ENCODE assay signal across 1 cellular context in the genomic region with DNA sequence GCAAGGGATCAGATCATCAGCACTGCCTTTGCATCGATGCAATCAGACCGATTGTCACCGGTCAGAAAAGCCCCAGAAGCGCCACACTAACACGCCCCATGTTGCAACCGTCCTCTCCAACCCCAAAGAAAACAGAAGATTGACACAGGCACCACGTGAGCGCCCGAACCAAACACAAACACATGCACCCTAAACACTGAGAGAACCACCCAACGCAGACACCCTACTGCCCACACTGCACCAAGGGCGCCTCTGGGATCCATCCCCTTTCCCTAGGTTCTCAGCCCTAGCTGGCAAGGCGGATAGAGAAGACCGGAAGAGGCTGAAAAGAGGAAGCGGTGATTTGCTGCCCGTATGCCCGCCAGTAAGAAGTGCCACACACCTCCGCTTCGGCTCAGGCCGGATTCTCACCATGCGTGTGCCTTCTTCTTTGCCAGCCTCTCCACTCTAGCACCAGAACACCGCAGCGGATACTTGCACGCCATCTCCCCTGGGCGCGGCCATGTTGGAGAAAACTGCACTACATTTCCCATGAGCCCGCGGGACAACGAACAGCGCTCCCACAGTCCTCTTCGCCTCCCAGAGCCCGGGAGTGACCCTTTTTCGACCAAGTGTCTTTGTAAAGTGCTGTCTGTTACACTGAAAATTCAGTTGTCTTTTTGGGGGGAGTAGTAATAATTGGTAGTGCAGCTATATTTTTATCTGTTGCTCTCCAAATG.
A peak's percentile ranks its signal among the peaks of the same experiment; 100 is the strongest.
TF ChIP-seq lines count a peak whose summit lies in the region.

A gene with protein sequence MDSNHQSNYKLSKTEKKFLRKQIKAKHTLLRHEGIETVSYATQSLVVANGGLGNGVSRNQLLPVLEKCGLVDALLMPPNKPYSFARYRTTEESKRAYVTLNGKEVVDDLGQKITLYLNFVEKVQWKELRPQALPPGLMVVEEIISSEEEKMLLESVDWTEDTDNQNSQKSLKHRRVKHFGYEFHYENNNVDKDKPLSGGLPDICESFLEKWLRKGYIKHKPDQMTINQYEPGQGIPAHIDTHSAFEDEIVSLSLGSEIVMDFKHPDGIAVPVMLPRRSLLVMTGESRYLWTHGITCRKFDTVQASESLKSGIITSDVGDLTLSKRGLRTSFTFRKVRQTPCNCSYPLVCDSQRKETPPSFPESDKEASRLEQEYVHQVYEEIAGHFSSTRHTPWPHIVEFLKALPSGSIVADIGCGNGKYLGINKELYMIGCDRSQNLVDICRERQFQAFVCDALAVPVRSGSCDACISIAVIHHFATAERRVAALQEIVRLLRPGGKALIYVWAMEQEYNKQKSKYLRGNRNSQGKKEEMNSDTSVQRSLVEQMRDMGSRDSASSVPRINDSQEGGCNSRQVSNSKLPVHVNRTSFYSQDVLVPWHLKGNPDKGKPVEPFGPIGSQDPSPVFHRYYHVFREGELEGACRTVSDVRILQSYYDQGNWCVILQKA (minus strand): TSS at position 517 of the 719 bp plus-strand sequence. CDS start 4,842 bp downstream, outside the sequence.

TF ChIP-seq in K562, 482 proteins besides CTCF, POLR2A, EP300 and RAD21 (continued from another document and continues in another):
- TF ChIP-seq, protein P1, sequence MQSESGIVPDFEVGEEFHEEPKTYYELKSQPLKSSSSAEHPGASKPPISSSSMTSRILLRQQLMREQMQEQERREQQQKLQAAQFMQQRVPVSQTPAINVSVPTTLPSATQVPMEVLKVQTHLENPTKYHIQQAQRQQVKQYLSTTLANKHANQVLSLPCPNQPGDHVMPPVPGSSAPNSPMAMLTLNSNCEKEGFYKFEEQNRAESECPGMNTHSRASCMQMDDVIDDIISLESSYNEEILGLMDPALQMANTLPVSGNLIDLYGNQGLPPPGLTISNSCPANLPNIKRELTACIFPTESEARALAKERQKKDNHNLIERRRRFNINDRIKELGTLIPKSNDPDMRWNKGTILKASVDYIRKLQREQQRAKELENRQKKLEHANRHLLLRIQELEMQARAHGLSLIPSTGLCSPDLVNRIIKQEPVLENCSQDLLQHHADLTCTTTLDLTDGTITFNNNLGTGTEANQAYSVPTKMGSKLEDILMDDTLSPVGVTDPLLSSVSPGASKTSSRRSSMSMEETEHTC (IDR thresholded peaks at IDR 0.05): no peak
- TF ChIP-seq ZNF79 (CRISPR knock-in tag; IDR thresholded peaks at IDR 0.05; ENCODE audit: low read depth) (no peak), STAT5B (CRISPR knock-in tag; IDR thresholded peaks at IDR 0.05) (no peak), RBM15 (IDR thresholded peaks at IDR 0.05; ENCODE audit: insufficient read depth, low read length) (no peak), ZNF444 (CRISPR knock-in tag; IDR thresholded peaks at IDR 0.05) (no peak), RBBP5 (IDR thresholded peaks at IDR 0.05; ENCODE audit: borderline replicate concordance, insufficient read depth, low read length, poor library complexity, severe bottlenecking) (peak; percentile 81), TOE1 (IDR thresholded peaks at IDR 0.05; ENCODE audit: borderline replicate concordance) (0 out of 2 replicates have a peak, but pooled peaks have one; percentile 21), TOE1 (CRISPR knock-in tag; IDR thresholded peaks at IDR 0.05; ENCODE audit: borderline replicate concordance, low read depth) (no peak), HMG20B (CRISPR knock-in tag; IDR thresholded peaks at IDR 0.05) (no peak), ZNF23 (CRISPR knock-in tag; IDR thresholded peaks at IDR 0.05) (no peak), FOSL1 (tag; conservative IDR thresholded peaks at IDR 0.05) (no peak), BDP1 (IDR thresholded peaks at IDR 0.05; ENCODE audit: insufficient read depth, insufficient read length) (no peak), ZNF24 (IDR thresholded peaks at IDR 0.05) (no peak), ETV1 (tag; conservative IDR thresholded peaks at IDR 0.05; ENCODE audit: low read depth) (peak; percentile 87), SP2 (IDR thresholded peaks at IDR 0.05; ENCODE audit: extremely low read depth, low read depth, low read length, poor library complexity, severe bottlenecking) (no peak), MTF1 (CRISPR knock-in tag; IDR thresholded peaks at IDR 0.05; ENCODE audit: borderline replicate concordance) (no peak), ZC3H8 (IDR thresholded peaks at IDR 0.05) (no peak), ZNF707 (CRISPR knock-in tag; conservative IDR thresholded peaks at IDR 0.05) (no peak), TBP (optimal IDR thresholded peaks at IDR 0.05; ENCODE audit: low read depth, low read length) (no peak), ZNF3 (CRISPR knock-in tag; IDR thresholded peaks at IDR 0.05) (no peak), ZNF124 (CRISPR knock-in tag; IDR thresholded peaks at IDR 0.05) (no peak), SIRT6 (IDR thresholded peaks at IDR 0.05; ENCODE audit: low read depth, low read length) (no peak), FOS (IDR thresholded peaks at IDR 0.05; ENCODE audit: extremely low read depth, insufficient read length) (no peak), TRIM24 (IDR thresholded peaks at IDR 0.05) (no peak), ZNF384 (IDR thresholded peaks at IDR 0.05; ENCODE audit: low read depth, low read length) (no peak), POLR2AphosphoS2 (IDR thresholded peaks at IDR 0.05; ENCODE audit: low read length) (no peak), XRCC4 (IDR thresholded peaks at IDR 0.05; ENCODE audit: extremely low read depth, insufficient read depth, insufficient read length) (no peak), CBFA2T3 (IDR thresholded peaks at IDR 0.05) (no peak), ZNF584 (CRISPR knock-in tag; IDR thresholded peaks at IDR 0.05; ENCODE audit: low read depth) (peak; percentile 66; the same call in 1 of the 2 replicates), LARP7 (IDR thresholded peaks at IDR 0.05) (no peak), CTBP1 (IDR thresholded peaks at IDR 0.05; ENCODE audit: borderline replicate concordance) (peak; percentile 27; the same call in 1 of the 2 replicates), TEAD1 (CRISPR knock-in tag; IDR thresholded peaks at IDR 0.05) (no peak), NFE2 (IDR thresholded peaks at IDR 0.05; ENCODE audit: low read depth) (no peak; the same call in 1 of the 2 replicates), GABPB2 (CRISPR knock-in tag; conservative IDR thresholded peaks at IDR 0.05) (no peak), ZNF766 (CRISPR knock-in tag; conservative IDR thresholded peaks at IDR 0.05) (peak; percentile 88), ETV6 (IDR thresholded peaks at IDR 0.05; ENCODE audit: borderline replicate concordance in 1 of 2, low read depth in 2 of 2, low read length in 1 of 2) (no peak), ETV6 (CRISPR knock-in tag; IDR thresholded peaks at IDR 0.05; ENCODE audit: borderline replicate concordance) (no peak), GATA2 (CRISPR knock-in tag; IDR thresholded peaks at IDR 0.05) (no peak)
- TF ChIP-seq, protein P2, sequence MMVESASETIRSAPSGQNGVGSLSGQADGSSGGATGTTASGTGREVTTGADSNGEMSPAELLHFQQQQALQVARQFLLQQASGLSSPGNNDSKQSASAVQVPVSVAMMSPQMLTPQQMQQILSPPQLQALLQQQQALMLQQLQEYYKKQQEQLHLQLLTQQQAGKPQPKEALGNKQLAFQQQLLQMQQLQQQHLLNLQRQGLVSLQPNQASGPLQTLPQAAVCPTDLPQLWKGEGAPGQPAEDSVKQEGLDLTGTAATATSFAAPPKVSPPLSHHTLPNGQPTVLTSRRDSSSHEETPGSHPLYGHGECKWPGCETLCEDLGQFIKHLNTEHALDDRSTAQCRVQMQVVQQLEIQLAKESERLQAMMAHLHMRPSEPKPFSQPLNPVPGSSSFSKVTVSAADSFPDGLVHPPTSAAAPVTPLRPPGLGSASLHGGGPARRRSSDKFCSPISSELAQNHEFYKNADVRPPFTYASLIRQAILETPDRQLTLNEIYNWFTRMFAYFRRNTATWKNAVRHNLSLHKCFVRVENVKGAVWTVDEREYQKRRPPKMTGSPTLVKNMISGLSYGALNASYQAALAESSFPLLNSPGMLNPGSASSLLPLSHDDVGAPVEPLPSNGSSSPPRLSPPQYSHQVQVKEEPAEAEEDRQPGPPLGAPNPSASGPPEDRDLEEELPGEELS (CRISPR knock-in tag; IDR thresholded peaks at IDR 0.05; ENCODE audit: borderline replicate concordance): no peak
- TF ChIP-seq, protein P3, sequence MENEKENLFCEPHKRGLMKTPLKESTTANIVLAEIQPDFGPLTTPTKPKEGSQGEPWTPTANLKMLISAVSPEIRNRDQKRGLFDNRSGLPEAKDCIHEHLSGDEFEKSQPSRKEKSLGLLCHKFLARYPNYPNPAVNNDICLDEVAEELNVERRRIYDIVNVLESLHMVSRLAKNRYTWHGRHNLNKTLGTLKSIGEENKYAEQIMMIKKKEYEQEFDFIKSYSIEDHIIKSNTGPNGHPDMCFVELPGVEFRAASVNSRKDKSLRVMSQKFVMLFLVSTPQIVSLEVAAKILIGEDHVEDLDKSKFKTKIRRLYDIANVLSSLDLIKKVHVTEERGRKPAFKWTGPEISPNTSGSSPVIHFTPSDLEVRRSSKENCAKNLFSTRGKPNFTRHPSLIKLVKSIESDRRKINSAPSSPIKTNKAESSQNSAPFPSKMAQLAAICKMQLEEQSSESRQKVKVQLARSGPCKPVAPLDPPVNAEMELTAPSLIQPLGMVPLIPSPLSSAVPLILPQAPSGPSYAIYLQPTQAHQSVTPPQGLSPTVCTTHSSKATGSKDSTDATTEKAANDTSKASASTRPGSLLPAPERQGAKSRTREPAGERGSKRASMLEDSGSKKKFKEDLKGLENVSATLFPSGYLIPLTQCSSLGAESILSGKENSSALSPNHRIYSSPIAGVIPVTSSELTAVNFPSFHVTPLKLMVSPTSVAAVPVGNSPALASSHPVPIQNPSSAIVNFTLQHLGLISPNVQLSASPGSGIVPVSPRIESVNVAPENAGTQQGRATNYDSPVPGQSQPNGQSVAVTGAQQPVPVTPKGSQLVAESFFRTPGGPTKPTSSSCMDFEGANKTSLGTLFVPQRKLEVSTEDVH (IDR thresholded peaks at IDR 0.05; ENCODE audit: low read depth, partially characterized antibody): no peak
- TF ChIP-seq, protein P4, sequence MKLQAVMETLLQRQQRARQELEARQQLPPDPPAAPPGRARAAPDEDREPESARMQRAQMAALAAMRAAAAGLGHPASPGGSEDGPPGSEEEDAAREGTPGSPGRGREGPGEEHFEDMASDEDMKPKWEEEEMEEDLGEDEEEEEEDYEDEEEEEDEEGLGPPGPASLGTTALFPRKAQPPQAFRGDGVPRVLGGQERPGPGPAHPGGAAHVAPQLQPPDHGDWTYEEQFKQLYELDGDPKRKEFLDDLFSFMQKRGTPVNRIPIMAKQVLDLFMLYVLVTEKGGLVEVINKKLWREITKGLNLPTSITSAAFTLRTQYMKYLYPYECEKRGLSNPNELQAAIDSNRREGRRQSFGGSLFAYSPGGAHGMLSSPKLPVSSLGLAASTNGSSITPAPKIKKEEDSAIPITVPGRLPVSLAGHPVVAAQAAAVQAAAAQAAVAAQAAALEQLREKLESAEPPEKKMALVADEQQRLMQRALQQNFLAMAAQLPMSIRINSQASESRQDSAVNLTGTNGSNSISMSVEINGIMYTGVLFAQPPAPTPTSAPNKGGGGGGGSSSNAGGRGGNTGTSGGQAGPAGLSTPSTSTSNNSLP (IDR thresholded peaks at IDR 0.05; ENCODE audit: borderline replicate concordance, low read depth, low read length): no peak
- TF ChIP-seq, protein P5, sequence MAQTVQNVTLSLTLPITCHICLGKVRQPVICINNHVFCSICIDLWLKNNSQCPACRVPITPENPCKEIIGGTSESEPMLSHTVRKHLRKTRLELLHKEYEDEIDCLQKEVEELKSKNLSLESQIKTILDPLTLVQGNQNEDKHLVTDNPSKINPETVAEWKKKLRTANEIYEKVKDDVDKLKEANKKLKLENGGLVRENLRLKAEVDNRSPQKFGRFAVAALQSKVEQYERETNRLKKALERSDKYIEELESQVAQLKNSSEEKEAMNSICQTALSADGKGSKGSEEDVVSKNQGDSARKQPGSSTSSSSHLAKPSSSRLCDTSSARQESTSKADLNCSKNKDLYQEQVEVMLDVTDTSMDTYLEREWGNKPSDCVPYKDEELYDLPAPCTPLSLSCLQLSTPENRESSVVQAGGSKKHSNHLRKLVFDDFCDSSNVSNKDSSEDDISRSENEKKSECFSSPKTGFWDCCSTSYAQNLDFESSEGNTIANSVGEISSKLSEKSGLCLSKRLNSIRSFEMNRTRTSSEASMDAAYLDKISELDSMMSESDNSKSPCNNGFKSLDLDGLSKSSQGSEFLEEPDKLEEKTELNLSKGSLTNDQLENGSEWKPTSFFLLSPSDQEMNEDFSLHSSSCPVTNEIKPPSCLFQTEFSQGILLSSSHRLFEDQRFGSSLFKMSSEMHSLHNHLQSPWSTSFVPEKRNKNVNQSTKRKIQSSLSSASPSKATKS (CRISPR knock-in tag; IDR thresholded peaks at IDR 0.05): no peak
- TF ChIP-seq, protein P6, sequence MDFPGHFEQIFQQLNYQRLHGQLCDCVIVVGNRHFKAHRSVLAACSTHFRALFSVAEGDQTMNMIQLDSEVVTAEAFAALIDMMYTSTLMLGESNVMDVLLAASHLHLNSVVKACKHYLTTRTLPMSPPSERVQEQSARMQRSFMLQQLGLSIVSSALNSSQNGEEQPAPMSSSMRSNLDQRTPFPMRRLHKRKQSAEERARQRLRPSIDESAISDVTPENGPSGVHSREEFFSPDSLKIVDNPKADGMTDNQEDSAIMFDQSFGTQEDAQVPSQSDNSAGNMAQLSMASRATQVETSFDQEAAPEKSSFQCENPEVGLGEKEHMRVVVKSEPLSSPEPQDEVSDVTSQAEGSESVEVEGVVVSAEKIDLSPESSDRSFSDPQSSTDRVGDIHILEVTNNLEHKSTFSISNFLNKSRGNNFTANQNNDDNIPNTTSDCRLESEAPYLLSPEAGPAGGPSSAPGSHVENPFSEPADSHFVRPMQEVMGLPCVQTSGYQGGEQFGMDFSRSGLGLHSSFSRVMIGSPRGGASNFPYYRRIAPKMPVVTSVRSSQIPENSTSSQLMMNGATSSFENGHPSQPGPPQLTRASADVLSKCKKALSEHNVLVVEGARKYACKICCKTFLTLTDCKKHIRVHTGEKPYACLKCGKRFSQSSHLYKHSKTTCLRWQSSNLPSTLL (IDR thresholded peaks at IDR 0.05): no peak
- TF ChIP-seq, protein P7, sequence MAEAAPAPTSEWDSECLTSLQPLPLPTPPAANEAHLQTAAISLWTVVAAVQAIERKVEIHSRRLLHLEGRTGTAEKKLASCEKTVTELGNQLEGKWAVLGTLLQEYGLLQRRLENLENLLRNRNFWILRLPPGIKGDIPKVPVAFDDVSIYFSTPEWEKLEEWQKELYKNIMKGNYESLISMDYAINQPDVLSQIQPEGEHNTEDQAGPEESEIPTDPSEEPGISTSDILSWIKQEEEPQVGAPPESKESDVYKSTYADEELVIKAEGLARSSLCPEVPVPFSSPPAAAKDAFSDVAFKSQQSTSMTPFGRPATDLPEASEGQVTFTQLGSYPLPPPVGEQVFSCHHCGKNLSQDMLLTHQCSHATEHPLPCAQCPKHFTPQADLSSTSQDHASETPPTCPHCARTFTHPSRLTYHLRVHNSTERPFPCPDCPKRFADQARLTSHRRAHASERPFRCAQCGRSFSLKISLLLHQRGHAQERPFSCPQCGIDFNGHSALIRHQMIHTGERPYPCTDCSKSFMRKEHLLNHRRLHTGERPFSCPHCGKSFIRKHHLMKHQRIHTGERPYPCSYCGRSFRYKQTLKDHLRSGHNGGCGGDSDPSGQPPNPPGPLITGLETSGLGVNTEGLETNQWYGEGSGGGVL (CRISPR knock-in tag; IDR thresholded peaks at IDR 0.05): no peak
- TF ChIP-seq, protein P8, sequence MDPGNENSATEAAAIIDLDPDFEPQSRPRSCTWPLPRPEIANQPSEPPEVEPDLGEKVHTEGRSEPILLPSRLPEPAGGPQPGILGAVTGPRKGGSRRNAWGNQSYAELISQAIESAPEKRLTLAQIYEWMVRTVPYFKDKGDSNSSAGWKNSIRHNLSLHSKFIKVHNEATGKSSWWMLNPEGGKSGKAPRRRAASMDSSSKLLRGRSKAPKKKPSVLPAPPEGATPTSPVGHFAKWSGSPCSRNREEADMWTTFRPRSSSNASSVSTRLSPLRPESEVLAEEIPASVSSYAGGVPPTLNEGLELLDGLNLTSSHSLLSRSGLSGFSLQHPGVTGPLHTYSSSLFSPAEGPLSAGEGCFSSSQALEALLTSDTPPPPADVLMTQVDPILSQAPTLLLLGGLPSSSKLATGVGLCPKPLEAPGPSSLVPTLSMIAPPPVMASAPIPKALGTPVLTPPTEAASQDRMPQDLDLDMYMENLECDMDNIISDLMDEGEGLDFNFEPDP (CRISPR knock-in tag; IDR thresholded peaks at IDR 0.05): no peak
